8 cellular contexts compared by ENCODE assay signal in genomic region chr14:76977793-76978730, GRCh38. TPM values are rescaled to one million over a fixed set of nuclear protein-coding genes. Genes with fewer than 3 reads are reported as not detected.
A peak's percentile ranks its signal among the peaks of the same experiment; 100 is the strongest.
DNase-seq lines count a peak whose midpoint lies in the region; ATAC-seq and TF ChIP-seq lines count a peak whose summit lies in the region.

No MANE protein-coding gene starts in this region.

- no peaks in the 10 kb centered on the region for H3K36me3 Mint-ChIP-seq in IgD-negative memory B cell
- H3K36me3 Mint-ChIP-seq in activated CD8-positive, alpha-beta T cell treated with anti-CD3 and anti-CD28 coated beads for 36 hours (ENCODE audit: low read depth) = no peaks in the 10 kb centered on the region

- H3K9me3 Mint-ChIP-seq in IgD-negative memory B cell = peaks cover 0 to 2% (median 0%) of the 10 kb centered on the region in 3 donors
- H3K9me3 Mint-ChIP-seq in activated CD8-positive, alpha-beta T cell treated with anti-CD3 and anti-CD28 coated beads for 36 hours = peaks cover 10% of the 10 kb centered on the region

- no peaks in the 10 kb centered on the region for H3K27me3 Mint-ChIP-seq in IgD-negative memory B cell
- no peaks in the 10 kb centered on the region for H3K27me3 Mint-ChIP-seq in activated CD8-positive, alpha-beta T cell treated with anti-CD3 and anti-CD28 coated beads for 36 hours

- H3K4me2 ChIP-seq in BLaER1 treated with 17β-estradiol and CSF1 and Interleukin-3, amounts not matched to agents 10 nM and 100 nM = peak overlapping the region; percentile 80 to 89 (median 82)
- no peak overlapping the region for H3K4me2 ChIP-seq in trophoblast cell (ENCODE audit: low read length)

- CTCF ChIA-PET in activated CD8-positive, alpha-beta T cell treated with anti-CD3 and anti-CD28 coated beads for 36 hours (lab: Charles Lee) = interaction anchor here (0.7 to 2.0 kb wide), 6 partner anchors 16 to 338 kb away, joined by 3 to 7 read pairs (median 3); no protein-coding TSS in a partner anchor

- no peak overlapping the region for H4K12ac ChIP-seq in trophoblast cell (ENCODE audit: low read depth, low read length)

- H3K27ac ChIP-seq in BLaER1 treated with 17β-estradiol and CSF1 and Interleukin-3, amounts not matched to agents 10 nM and 100 nM = peak overlapping the region; percentile 33 to 82 (median 64); a peak in 20 of 22 replicates
- H3K27ac ChIP-seq in trophoblast cell (ENCODE audit: low read depth, low read length) = no peak overlapping the region
- H3K27ac ChIP-seq in aorta (ENCODE audit: low read depth in 1 of 2, low read length in 2 of 2) = no peak overlapping the region

- peaks cover 4% of the 10 kb centered on the region for H3K79me1 ChIP-seq in trophoblast cell (ENCODE audit: low read length)

- peaks cover 15 to 26% (median 23%) of the 10 kb centered on the region in 11 experiments for H3K9me3 ChIP-seq in BLaER1 treated with 17β-estradiol and CSF1 and Interleukin-3, amounts not matched to agents 10 nM and 100 nM (replicated peaks in 1 of 11)
- H3K9me3 ChIP-seq in trophoblast cell (ENCODE audit: insufficient read depth, low read depth, low read length) (no peaks in the 10 kb centered on the region), aorta (ENCODE audit: control insufficient read depth, low read length) (no peaks in the 10 kb centered on the region)

- no peak overlapping the region for H3K4ac ChIP-seq in trophoblast cell (ENCODE audit: low read depth, low read length)

- H2AK5ac ChIP-seq in trophoblast cell (ENCODE audit: low read length) = peak overlapping the region; percentile 0

- no peak overlapping the region for H3K23ac ChIP-seq in trophoblast cell (ENCODE audit: low read length)

- H4K8ac ChIP-seq in trophoblast cell (ENCODE audit: low read depth, low read length) = no peak overlapping the region

- POLR2A ChIA-PET in activated CD8-positive, alpha-beta T cell treated with anti-CD3 and anti-CD28 coated beads for 36 hours (lab: Charles Lee) = interaction anchor here (0.7 to 2.8 kb wide), 9 partner anchors 10 to 157 kb away, joined by 3 to 17 read pairs (median 3); no protein-coding TSS in a partner anchor

- H3K27ac Mint-ChIP-seq in IgD-negative memory B cell = peak overlapping the region; percentile 34 to 95 (median 91)
- peak overlapping the region; percentile 94 for H3K27ac Mint-ChIP-seq in activated CD8-positive, alpha-beta T cell treated with anti-CD3 and anti-CD28 coated beads for 36 hours

- no peaks in the 10 kb centered on the region for H3K27me3 ChIP-seq in BLaER1 treated with 17β-estradiol and CSF1 and Interleukin-3, amounts not matched to agents 10 nM and 100 nM
- no peaks in the 10 kb centered on the region for H3K27me3 ChIP-seq in trophoblast cell (ENCODE audit: insufficient read depth, low read length)
- H3K27me3 ChIP-seq in aorta (ENCODE audit: control insufficient read depth in 1 of 2, insufficient read depth in 2 of 2, low read length in 1 of 2) = no peaks in the 10 kb centered on the region

- intact Hi-C loops in activated CD8-positive, alpha-beta T cell treated with anti-CD3 and anti-CD28 coated beads for 36 hours (cut with micrococcal nuclease) = no loop called here
- intact Hi-C loops in aorta (cut with DNase I) = no loop called here

- no peak overlapping the region for H2AFZ ChIP-seq in trophoblast cell (ENCODE audit: insufficient read depth, low read length, poor library complexity)

- peak overlapping the region in 8 of 11 experiments; percentile 1 to 65 (median 42); a peak in 8 of 22 replicates for H3K9ac ChIP-seq in BLaER1 treated with 17β-estradiol and CSF1 and Interleukin-3, amounts not matched to agents 10 nM and 100 nM
- no peak overlapping the region for H3K9ac ChIP-seq in trophoblast cell (ENCODE audit: low read length)

- 100% methylated on average over 2 of the region's 15 CpGs for whole genome bisulfite sequencing in trophoblast cell (ENCODE audit: extremely low coverage, insufficient coverage, insufficient read length)
- WGBS in aorta, 2 donors = 91 to 94% methylated on average over 15 of the region's 15 CpGs

- H3K36me3 ChIP-seq in BLaER1 treated with 17β-estradiol and CSF1 and Interleukin-3, amounts not matched to agents 10 nM and 100 nM = peaks cover 0 to 9% (median 0%) of the 10 kb centered on the region in 11 experiments; a peak in 2 of 22 replicates
- H3K36me3 ChIP-seq in trophoblast cell (ENCODE audit: control insufficient read depth in 1 of 2, insufficient read depth in 2 of 2, low read length in 2 of 2) = no peaks in the 10 kb centered on the region
- no peaks in the 10 kb centered on the region for H3K36me3 ChIP-seq in aorta (ENCODE audit: control insufficient read depth in 1 of 2, insufficient read depth in 2 of 2, low read length in 1 of 2)

- DNase-seq in activated CD8-positive, alpha-beta T cell treated with anti-CD3 and anti-CD28 coated beads for 36 hours = peak; percentile 98
- DNase-seq in trophoblast cell = peak; percentile 90 to 92
- peak; percentile 84 to 91 for DNase-seq in aorta
- DNase-seq in NCI-H1417 treated with DMSO at 0.1 percent for 48 hours (lab: John Stamatoyannopoulos, UW) = no peak

- H4K91ac ChIP-seq in trophoblast cell (ENCODE audit: low read depth, low read length) = no peak overlapping the region

- H3K79me2 ChIP-seq in trophoblast cell (ENCODE audit: control insufficient read depth, insufficient read depth, low read length, poor library complexity) = no peaks in the 10 kb centered on the region

- peak overlapping the region; percentile 39 for H2BK12ac ChIP-seq in trophoblast cell (ENCODE audit: low read length)

- no peak overlapping the region for H3K4me3 ChIP-seq in BLaER1 treated with 17β-estradiol and CSF1 and Interleukin-3, amounts not matched to agents 10 nM and 100 nM
- H3K4me3 ChIP-seq in trophoblast cell (ENCODE audit: low read depth, low read length) = no peak overlapping the region
- H3K4me3 ChIP-seq in aorta (ENCODE audit: low read length in 2 of 2) = no peak overlapping the region

- peak overlapping the region; percentile 28 for H2BK120ac ChIP-seq in trophoblast cell (ENCODE audit: insufficient read depth, low read length, poor library complexity)

- TF ChIP-seq CTCF in activated CD8-positive, alpha-beta T cell treated with anti-CD3 and anti-CD28 coated beads for 36 hours (IDR thresholded peaks at IDR 0.05) = no peak

- H3K18ac ChIP-seq in trophoblast cell (ENCODE audit: low read length) = no peak overlapping the region

- H3K4me3 Mint-ChIP-seq in IgD-negative memory B cell = peak overlapping the region in 3 of 4 donors; percentile 34 to 70 (median 44)
- H3K4me3 Mint-ChIP-seq in activated CD8-positive, alpha-beta T cell treated with anti-CD3 and anti-CD28 coated beads for 36 hours = peak overlapping the region; percentile 61

- peak; percentile 86 for ATAC-seq in GM21381 (IDR thresholded peaks at IDR 0.05; ENCODE audit: unreplicated experiment)
- peak; percentile 97 for ATAC-seq in activated CD8-positive, alpha-beta T cell treated with anti-CD3 and anti-CD28 coated beads for 36 hours
- peak; percentile 88 for ATAC-seq in esophagus mucosa
- peak; percentile 54 for ATAC-seq in aorta (ENCODE audit: low FRiP score)

- H3K14ac ChIP-seq in trophoblast cell (ENCODE audit: low read length) = no peak overlapping the region

- H3K4me1 Mint-ChIP-seq in IgD-negative memory B cell = peaks cover 9 to 14% (median 10%) of the 10 kb centered on the region in 3 donors
- peaks cover 36% of the 10 kb centered on the region for H3K4me1 Mint-ChIP-seq in activated CD8-positive, alpha-beta T cell treated with anti-CD3 and anti-CD28 coated beads for 36 hours (ENCODE audit: low read depth)

- no peaks in the 10 kb centered on the region for H4K20me1 ChIP-seq in BLaER1 treated with 17β-estradiol and CSF1 and Interleukin-3, amounts not matched to agents 10 nM and 100 nM

- H3K4me1 ChIP-seq in BLaER1 treated with 17β-estradiol and CSF1 and Interleukin-3, amounts not matched to agents 10 nM and 100 nM = peaks cover 51 to 65% (median 55%) of the 10 kb centered on the region in 10 experiments
- H3K4me1 ChIP-seq in trophoblast cell (ENCODE audit: control insufficient read depth in 1 of 2, insufficient read depth in 2 of 2, low read length in 2 of 2) (peaks cover 16 to 20% of the 10 kb centered on the region in 2 experiments), aorta (ENCODE audit: control insufficient read depth in 1 of 2, insufficient read depth in 2 of 2, low read length in 2 of 2) (no peaks in the 10 kb centered on the region)

- no peak overlapping the region for H2BK5ac ChIP-seq in trophoblast cell (ENCODE audit: low read depth, low read length, poor library complexity)

RNA-seq across cellular contexts. Expression of gene IRF2BPL, which starts 50.4 kb away (rescaled TPM):
- 2.6 TPM for polyA plus RNA-seq in IgD-negative memory B cell
- 10 to 100 TPM; 36.2 to 37.7 TPM for total RNA-seq in activated CD8-positive, alpha-beta T cell treated with anti-CD3 and anti-CD28 coated beads for 36 hours
- total RNA-seq in esophagus mucosa = 14.2 TPM
- 21.4 and 23.0 TPM in 2 replicates for polyA plus RNA-seq in trophoblast cell (2013)
- total RNA-seq in aorta = 10 to 100 TPM; 34.7 to 59.6 TPM
- polyA plus RNA-seq in aorta = 10 to 100 TPM in 1 of 2 donors, 1 to 10 TPM in 1; 3.4 to 13.0 TPM

Comparison
In these comparisons a context has a peak if more than half of its experiments do, and no peak if none do; other contexts are left out.
1. H3K27ac ChIP-seq: peak in BLaER1 treated with 17β-estradiol and CSF1 and Interleukin-3, amounts not matched to agents 10 nM and 100 nM (11 of 11); none in trophoblast cell (single experiment) and aorta (0 of 2).
2. Peak in every context shown above with its lines, with median percentiles within 50 percentile points of each other: ATAC-seq.